ENCODE assay signal across 10 cellular contexts in the genomic region with DNA sequence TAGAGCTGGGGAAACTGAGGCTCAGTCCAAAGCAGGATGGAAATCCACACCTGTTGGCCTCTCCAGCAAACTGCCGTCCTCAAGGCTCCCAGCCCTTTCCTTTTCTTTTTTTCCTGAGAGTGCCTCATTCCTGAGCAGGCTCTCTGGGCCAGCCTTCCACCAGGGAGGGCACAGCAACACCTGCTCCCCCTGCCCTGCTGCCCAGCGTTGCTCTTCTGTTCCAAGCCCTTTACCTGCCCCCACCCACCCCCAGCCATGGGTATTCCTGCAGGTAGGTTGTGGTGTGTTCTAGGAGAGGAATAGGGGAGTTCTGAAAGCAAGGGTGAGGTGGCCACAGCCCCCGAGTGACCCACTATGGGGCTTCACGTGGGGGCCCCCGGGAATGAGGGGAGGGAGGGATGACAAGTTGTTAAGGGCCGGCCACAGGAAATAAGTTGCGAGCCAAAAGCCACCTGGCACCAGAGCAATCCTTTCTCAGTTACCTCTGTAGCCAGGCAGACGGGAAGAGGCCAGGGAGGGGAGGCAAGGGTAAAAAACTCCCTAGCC. TPM values are rescaled to one million over a fixed set of nuclear protein-coding genes. Genes with fewer than 3 reads are reported as not detected.
DNase-seq lines count a peak whose midpoint lies in the region; ATAC-seq lines count a peak whose summit lies in the region.
"Had no signal": no experiment of that assay in that cellular context is flagged by ENCODE, and none has a peak within 500 bp of the region (broad histone marks: within the 10 kb centered on the region; RNA-seq: fewer than 3 reads in every experiment).

No MANE protein-coding gene starts in this region.

- H3K4me2 ChIP-seq in BLaER1 treated with 17β-estradiol and CSF1 and Interleukin-3, amounts not matched to agents 10 nM and 100 nM = peak overlapping the region; percentile 86 to 99 (median 95)

- peak overlapping the region in 9 of 11 experiments; percentile 58 to 100 (median 99); a peak in 17 of 22 replicates for H3K27ac ChIP-seq in BLaER1 treated with 17β-estradiol and CSF1 and Interleukin-3, amounts not matched to agents 10 nM and 100 nM
- peak overlapping the region; percentile 100 for H3K27ac ChIP-seq in KOPT-K1 (ENCODE audit: low read depth, low read length, poor library complexity, severe bottlenecking)

- H4K20me1 ChIP-seq in BLaER1 treated with 17β-estradiol and CSF1 and Interleukin-3, amounts not matched to agents 10 nM and 100 nM = peaks cover 0 to 11% (median 0%) of the 10 kb centered on the region in 11 experiments; a peak in 4 of 22 replicates

- H3K4me3 ChIP-seq in BLaER1 treated with 17β-estradiol and CSF1 and Interleukin-3, amounts not matched to agents 10 nM and 100 nM = peak overlapping the region in 4 of 10 experiments; percentile 14 to 52 (median 41); a peak in 7 of 20 replicates

- peaks cover 60 to 74% of the 10 kb centered on the region in 2 donors for H3K4me1 Mint-ChIP-seq in effector memory CD8-positive, alpha-beta T cell (ENCODE audit: low read depth in 2 of 2)
- H3K4me1 Mint-ChIP-seq in natural killer cell treated with Interleukin-12 subunit alpha and Interleukin-12 subunit beta and Interleukin-15 and Interleukin-18, amount 100 ng/mL, for 72 hours (ENCODE audit: low read depth in 2 of 2) = peaks cover 52 to 57% of the 10 kb centered on the region in 2 donors

- no peak for DNase-seq in effector memory CD8-positive, alpha-beta T cell
- no peak for DNase-seq in natural killer cell treated with Interleukin-12 subunit alpha and Interleukin-12 subunit beta and Interleukin-15 and Interleukin-18, amount 100 ng/mL, for 72 hours (ENCODE audit: low spot score)
- DNase-seq in SK-N-DZ (ENCODE audit: low spot score) (no peak), SKM-1 treated with dmso at 0.1 percent for 144 hours (lab: John Stamatoyannopoulos, UW; ENCODE audit: unreplicated experiment) (no peak), retina (no peak)
- DNase-seq: foreskin melanocyte had no signal

- H3K36me3 Mint-ChIP-seq in effector memory CD8-positive, alpha-beta T cell (ENCODE audit: insufficient read depth) = peaks cover 88% of the 10 kb centered on the region
- no peaks in the 10 kb centered on the region for H3K36me3 Mint-ChIP-seq in natural killer cell treated with Interleukin-12 subunit alpha and Interleukin-12 subunit beta and Interleukin-15 and Interleukin-18, amount 100 ng/mL, for 72 hours

- H3K36me3 ChIP-seq in BLaER1 treated with 17β-estradiol and CSF1 and Interleukin-3, amounts not matched to agents 10 nM and 100 nM = peaks cover 0 to 81% (median 45%) of the 10 kb centered on the region in 11 experiments; a peak in 13 of 22 replicates
- H3K36me3 ChIP-seq in KOPT-K1 (ENCODE audit: insufficient read depth, low read length) = peaks cover 30% of the 10 kb centered on the region

- H3K9me3 ChIP-seq in BLaER1 treated with 17β-estradiol and CSF1 and Interleukin-3, amounts not matched to agents 10 nM and 100 nM (replicated peaks in 1 of 11) = no peaks in the 10 kb centered on the region
- no peaks in the 10 kb centered on the region for H3K9me3 ChIP-seq in KOPT-K1 (ENCODE audit: insufficient read depth, low read length, poor library complexity, severe bottlenecking)

- peak overlapping the region; percentile 49 to 81 for H3K27ac Mint-ChIP-seq in effector memory CD8-positive, alpha-beta T cell
- peak overlapping the region; percentile 85 to 99 for H3K27ac Mint-ChIP-seq in natural killer cell treated with Interleukin-12 subunit alpha and Interleukin-12 subunit beta and Interleukin-15 and Interleukin-18, amount 100 ng/mL, for 72 hours

- H3K9ac ChIP-seq in BLaER1 treated with 17β-estradiol and CSF1 and Interleukin-3, amounts not matched to agents 10 nM and 100 nM = peak overlapping the region in 9 of 11 experiments; percentile 7 to 91 (median 66); a peak in 14 of 22 replicates

- H3K9me3 Mint-ChIP-seq in effector memory CD8-positive, alpha-beta T cell = no peaks in the 10 kb centered on the region
- no peaks in the 10 kb centered on the region for H3K9me3 Mint-ChIP-seq in natural killer cell treated with Interleukin-12 subunit alpha and Interleukin-12 subunit beta and Interleukin-15 and Interleukin-18, amount 100 ng/mL, for 72 hours

- H3K27me3 ChIP-seq in BLaER1 treated with 17β-estradiol and CSF1 and Interleukin-3, amounts not matched to agents 10 nM and 100 nM = peaks cover 0 to 15% (median 0%) of the 10 kb centered on the region in 11 experiments; a peak in 6 of 22 replicates

- ATAC-seq in effector memory CD8-positive, alpha-beta T cell (replicated peaks) = no peak
- no peak for ATAC-seq in natural killer cell treated with Interleukin-12 subunit alpha and Interleukin-12 subunit beta and Interleukin-15 and Interleukin-18, amount 100 ng/mL, for 72 hours
- no peak for ATAC-seq in HG03045 (IDR thresholded peaks at IDR 0.05; ENCODE audit: unreplicated experiment)

- peaks cover 92 to 100% (median 100%) of the 10 kb centered on the region in 10 experiments for H3K4me1 ChIP-seq in BLaER1 treated with 17β-estradiol and CSF1 and Interleukin-3, amounts not matched to agents 10 nM and 100 nM

- peak overlapping the region in 1 of 2 donors; percentile 65 for H3K4me3 Mint-ChIP-seq in effector memory CD8-positive, alpha-beta T cell
- no peak overlapping the region for H3K4me3 Mint-ChIP-seq in natural killer cell treated with Interleukin-12 subunit alpha and Interleukin-12 subunit beta and Interleukin-15 and Interleukin-18, amount 100 ng/mL, for 72 hours

- H3K27me3 Mint-ChIP-seq in effector memory CD8-positive, alpha-beta T cell = no peaks in the 10 kb centered on the region
- H3K27me3 Mint-ChIP-seq in natural killer cell treated with Interleukin-12 subunit alpha and Interleukin-12 subunit beta and Interleukin-15 and Interleukin-18, amount 100 ng/mL, for 72 hours = no peaks in the 10 kb centered on the region

RNA-seq across cellular contexts. Expression of a gene that starts 19.3 kb away (rescaled TPM):
- total RNA-seq in natural killer cell treated with Interleukin-12 subunit alpha and Interleukin-12 subunit beta and Interleukin-15 and Interleukin-18, amount 100 ng/mL, for 72 hours = 10 to 100 TPM; 18.8 to 19.7 TPM
- not detected in 2 replicates for polyA plus RNA-seq in SK-N-DZ (2014; cell fraction: cytosol; rRNA removed)
- not detected in 2 replicates for polyA plus RNA-seq in SK-N-DZ (2014; cell fraction: nucleus; rRNA removed)

RNA-seq across cellular contexts. Expression of a gene that starts 34.5 kb away (rescaled TPM):
- total RNA-seq in natural killer cell treated with Interleukin-12 subunit alpha and Interleukin-12 subunit beta and Interleukin-15 and Interleukin-18, amount 100 ng/mL, for 72 hours = not detected
- polyA plus RNA-seq in SK-N-DZ (2014; cell fraction: cytosol; rRNA removed) = not detected in 2 replicates
- polyA plus RNA-seq in SK-N-DZ (2014; cell fraction: nucleus; rRNA removed) = not detected in 2 replicates
- total RNA-seq: kidney epithelial cell had no signal
